21 cellular contexts compared by ENCODE assay signal in the genomic region with DNA sequence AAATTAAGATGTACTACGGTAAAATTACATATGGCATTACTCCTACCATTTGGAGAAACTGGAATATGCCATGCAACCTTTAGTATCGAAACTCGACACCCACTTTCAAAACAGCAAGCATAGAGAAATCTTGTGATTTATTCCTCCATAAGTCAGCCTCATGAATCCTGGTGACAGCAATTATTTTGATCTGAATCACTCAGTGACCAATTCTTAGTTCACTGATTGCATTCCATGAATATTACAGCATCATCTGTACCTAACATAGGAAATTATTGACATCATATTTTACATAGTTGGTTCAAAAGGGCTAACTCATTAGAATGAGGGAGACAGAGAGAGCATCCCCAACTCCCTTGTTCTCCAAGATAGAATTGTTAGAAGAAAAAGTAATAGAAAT.
DNase-seq lines count a peak whose midpoint lies in the region; ATAC-seq and TF ChIP-seq lines count a peak whose summit lies in the region.
"Had no signal": no experiment of that assay in that cellular context is flagged by ENCODE, and none has a peak within 500 bp of the region (broad histone marks: within the 10 kb centered on the region; RNA-seq: fewer than 3 reads in every experiment).

No MANE protein-coding gene starts in this region.

- intact Hi-C loops in IMR-90 (cut with micrococcal nuclease): no loop called here
- intact Hi-C loops in testis (cut with DNase I; ENCODE audit: low total_unique reads): no loop called here
- intact Hi-C loops in heart left ventricle (cut with DNase I): loop anchor here in 1 of 10 donors (5.0 kb wide), 1 partner anchor 378 kb away; no protein-coding TSS in a partner anchor

- no peak overlapping the region for H3K23ac ChIP-seq in IMR-90 (ENCODE audit: low read depth, low read length)

- H3K27ac ChIP-seq in IMR-90 (ENCODE audit: insufficient read depth, low read length) (no peak overlapping the region), brain microvascular endothelial cell (peak overlapping the region; percentile 65), testis (no peak overlapping the region), heart left ventricle (no peak overlapping the region), tibial nerve (peak overlapping the region in 1 of 4 donors; percentile 9)
- H3K27ac ChIP-seq: neutrophil had no signal

- no TSS peak for BruUV-seq in IMR-90 (replicated peaks; lab: Mats Ljungman, UMichigan)

- no peak overlapping the region for H2BK20ac ChIP-seq in IMR-90 (ENCODE audit: low read depth, low read length)

- no peak overlapping the region for H3K4me3 ChIP-seq in IMR-90 (ENCODE audit: insufficient read depth, low read depth, low read length)
- no peak overlapping the region for H3K4me3 ChIP-seq in brain microvascular endothelial cell (ENCODE audit: low read depth, low read length)
- no peak overlapping the region for H3K4me3 ChIP-seq in testis
- no peak overlapping the region for H3K4me3 ChIP-seq in heart left ventricle
- H3K4me3 ChIP-seq in tibial nerve: no peak overlapping the region

- dilution Hi-C loops in IMR-90 (cut with HindIII; ENCODE audit: low sequenced_read_pairs, unreplicated experiment): no loop called here

- H2AK5ac ChIP-seq in IMR-90 (ENCODE audit: low read depth, low read length): no peak overlapping the region

- no peak overlapping the region for H2BK15ac ChIP-seq in IMR-90 (ENCODE audit: low read depth, low read length)

- no peak overlapping the region for H2BK120ac ChIP-seq in IMR-90 (ENCODE audit: low read depth, low read length)

- no peaks in the 10 kb centered on the region for H3K27me3 ChIP-seq in IMR-90 (ENCODE audit: control insufficient read depth, insufficient read depth, low read length)
- no peaks in the 10 kb centered on the region for H3K27me3 ChIP-seq in brain microvascular endothelial cell (replicated peaks)
- H3K27me3 ChIP-seq in testis: no peaks in the 10 kb centered on the region
- no peaks in the 10 kb centered on the region for H3K27me3 ChIP-seq in heart left ventricle
- H3K27me3 ChIP-seq in tibial nerve: no peaks in the 10 kb centered on the region
- H3K27me3 ChIP-seq: neutrophil had no signal

- no peak overlapping the region for H3K4ac ChIP-seq in IMR-90 (ENCODE audit: low read depth, low read length)

- H4K8ac ChIP-seq in IMR-90 (ENCODE audit: low read depth in 2 of 2, low read length in 2 of 2): no peak overlapping the region

- peak; percentile 13 for DNase-seq in Daoy (ENCODE audit: low read depth)
- peak; percentile 68 for DNase-seq in IMR-90
- peak; percentile 48 for DNase-seq in brain microvascular endothelial cell
- peak; percentile 61 for DNase-seq in kidney glomerular epithelial cell (lab: John Stamatoyannopoulos, UW)
- DNase-seq in testis: no peak
- DNase-seq in heart left ventricle: no peak
- no peak for DNase-seq in tibial nerve (ENCODE audit: low spot score in 2 of 2)
- no peak for DNase-seq in SHP77 treated with DMSO at 0.1 percent for 48 hours (lab: John Stamatoyannopoulos, UW)
- DNase-seq: activated CD4-positive, alpha-beta T cell treated with anti-CD3 and anti-CD28 coated beads, Interleukin-2, amount 50 U/mL, for 1 hour; activated gamma-delta T cell treated with Interleukin-2 at 50 U/mL for 16 hours; anterior cingulate cortex; H7; Karpas-422; left ventricle myocardium superior; NCI-H1417 treated with DMSO at 0.1 percent for 48 hours; right cardiac atrium; stimulated activated naive CD4-positive, alpha-beta T cell treated with Interleukin-2 at 50 U/mL for 16 hours; T-cell; trophoblast cell had no signal

- TF ChIP-seq CTCF in IMR-90 (conservative IDR thresholded peaks at IDR 0.05; ENCODE audit: low read depth, low read length): no peak
- TF ChIP-seq CTCF in brain microvascular endothelial cell (IDR thresholded peaks at IDR 0.05; ENCODE audit: low read depth, low read length, missing control alignments): no peak
- TF ChIP-seq CTCF in testis (IDR thresholded peaks at IDR 0.05): no peak
- TF ChIP-seq CTCF in heart left ventricle (IDR thresholded peaks at IDR 0.05): no peak
- TF ChIP-seq CTCF in tibial nerve (IDR thresholded peaks at IDR 0.05): no peak

- peak overlapping the region; percentile 50 for H2BK5ac ChIP-seq in IMR-90 (ENCODE audit: low read depth, low read length, poor library complexity, severe bottlenecking)

- H3K9me3 ChIP-seq in IMR-90 (ENCODE audit: control insufficient read depth, insufficient read depth, low read length) (no peaks in the 10 kb centered on the region), testis (no peaks in the 10 kb centered on the region), heart left ventricle (no peaks in the 10 kb centered on the region), tibial nerve (no peaks in the 10 kb centered on the region)
- H3K9me3 ChIP-seq: neutrophil had no signal

- H3K4me1 ChIP-seq in IMR-90 (ENCODE audit: control insufficient read depth, insufficient read depth, low read length) (no peaks in the 10 kb centered on the region), testis (peaks cover 2% of the 10 kb centered on the region), heart left ventricle (peaks cover 0 to 15% (median 0%) of the 10 kb centered on the region in 12 donors), tibial nerve (peaks cover 0 to 7% (median 0%) of the 10 kb centered on the region in 4 donors)

- H3K18ac ChIP-seq in IMR-90 (ENCODE audit: low read depth, low read length): no peak overlapping the region

- no peaks in the 10 kb centered on the region for H3K79me1 ChIP-seq in IMR-90 (ENCODE audit: low read depth in 1 of 2, low read length in 2 of 2)

- no peak for TF ChIP-seq POLR2A in IMR-90 (IDR thresholded peaks at IDR 0.05; ENCODE audit: low read depth, low read length)
- TF ChIP-seq POLR2A in testis (IDR thresholded peaks at IDR 0.05): no peak
- TF ChIP-seq POLR2A in heart left ventricle (IDR thresholded peaks at IDR 0.05): no peak
- no peak for TF ChIP-seq POLR2A in tibial nerve (IDR thresholded peaks at IDR 0.05)

- TF ChIP-seq RAD21 in IMR-90 (IDR thresholded peaks at IDR 0.05; ENCODE audit: low read length): no peak

- CTCF ChIA-PET in IMR-90 (lab: Yijun Ruan, JAX): interaction anchor here (1.8 kb wide), 1 partner anchor 13 kb away, joined by 5 read pairs; no protein-coding TSS in a partner anchor

- ATAC-seq in IMR-90 (ENCODE audit: low read depth) (peak; percentile 73), heart left ventricle (no peak)
- ATAC-seq: left ventricle myocardium superior, Panc1, right cardiac atrium, T-cell had no signal

- no CpG with 5 or more reads among the region's 3 CpGs for WGBS in IMR-90 (ENCODE audit: extremely low coverage in 2 of 2, insufficient read length in 1 of 2), 2 experiments
- 81 to 83% methylated on average over 3 of the region's 3 CpGs for WGBS in testis, 2 donors
- WGBS in heart left ventricle, 4 donors: 87 to 91% (median 90%) methylated on average over 3 of the region's 3 CpGs
- WGBS in tibial nerve, 2 donors: 45 to 48% methylated on average over 3 of the region's 3 CpGs

- H3K9ac ChIP-seq in IMR-90 (ENCODE audit: low read depth, low read length): no peak overlapping the region

- no peak for TF ChIP-seq EP300 in tibial nerve (IDR thresholded peaks at IDR 0.05)

- no peak overlapping the region for H4K91ac ChIP-seq in IMR-90 (ENCODE audit: insufficient read depth, low read depth, low read length)

- H4K5ac ChIP-seq in IMR-90 (ENCODE audit: low read depth, low read length): no peak overlapping the region

- in situ Hi-C loops in IMR-90 (cut with MboI; ENCODE audit: low sequenced_read_pairs): loop anchor here (10.0 to 25.0 kb wide), 2 partner anchors 625 to 1393 kb away; no protein-coding TSS in a partner anchor
- in situ Hi-C loops in brain microvascular endothelial cell (cut with HindIII; ENCODE audit: low pct_ligation_motif_present, low sequenced_read_pairs): no loop called here

- peak overlapping the region; percentile 10; the same call in 1 of the 2 replicates for H3K4me2 ChIP-seq in IMR-90 (ENCODE audit: low read depth, low read length)

- H2AK9ac ChIP-seq in IMR-90 (replicated peaks; ENCODE audit: low read depth, low read length, poor library complexity): no peak overlapping the region

- no peak overlapping the region for H2AFZ ChIP-seq in IMR-90 (replicated peaks; ENCODE audit: low read length, poor library complexity)

- H3K36me3 ChIP-seq in IMR-90 (ENCODE audit: control insufficient read depth, insufficient read depth, low read length) (no peaks in the 10 kb centered on the region), brain microvascular endothelial cell (replicated peaks) (no peaks in the 10 kb centered on the region), testis (ENCODE audit: low read depth, missing control alignments) (no peaks in the 10 kb centered on the region), heart left ventricle (no peaks in the 10 kb centered on the region), tibial nerve (no peaks in the 10 kb centered on the region)
- H3K36me3 ChIP-seq: neutrophil had no signal

- H3K14ac ChIP-seq in IMR-90 (replicated peaks; ENCODE audit: low read depth, low read length): no peak overlapping the region

- POLR2A ChIA-PET in IMR-90 (lab: Charles Lee; ENCODE audit: unreplicated experiment): no interaction called here

- no peaks in the 10 kb centered on the region for H4K20me1 ChIP-seq in IMR-90 (ENCODE audit: insufficient read depth, low read length)

- H3K56ac ChIP-seq in IMR-90 (ENCODE audit: extremely low read depth, insufficient read depth, low read length): no peak overlapping the region

- no peaks in the 10 kb centered on the region for H3K9me1 ChIP-seq in IMR-90 (ENCODE audit: insufficient read depth, low read length)

TF ChIP-seq in IMR-90, 13 proteins besides CTCF, POLR2A, EP300 and RAD21 (continues in another document):
- TF ChIP-seq RFX5 (IDR thresholded peaks at IDR 0.05; ENCODE audit: low read depth, low read length): no peak
- no peak for TF ChIP-seq MAZ (IDR thresholded peaks at IDR 0.05; ENCODE audit: borderline replicate concordance, low read depth, low read length)
- TF ChIP-seq, protein P1, sequence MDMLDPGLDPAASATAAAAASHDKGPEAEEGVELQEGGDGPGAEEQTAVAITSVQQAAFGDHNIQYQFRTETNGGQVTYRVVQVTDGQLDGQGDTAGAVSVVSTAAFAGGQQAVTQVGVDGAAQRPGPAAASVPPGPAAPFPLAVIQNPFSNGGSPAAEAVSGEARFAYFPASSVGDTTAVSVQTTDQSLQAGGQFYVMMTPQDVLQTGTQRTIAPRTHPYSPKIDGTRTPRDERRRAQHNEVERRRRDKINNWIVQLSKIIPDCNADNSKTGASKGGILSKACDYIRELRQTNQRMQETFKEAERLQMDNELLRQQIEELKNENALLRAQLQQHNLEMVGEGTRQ (IDR thresholded peaks at IDR 0.05; ENCODE audit: low read depth, low read length): no peak
- TF ChIP-seq, protein P2, sequence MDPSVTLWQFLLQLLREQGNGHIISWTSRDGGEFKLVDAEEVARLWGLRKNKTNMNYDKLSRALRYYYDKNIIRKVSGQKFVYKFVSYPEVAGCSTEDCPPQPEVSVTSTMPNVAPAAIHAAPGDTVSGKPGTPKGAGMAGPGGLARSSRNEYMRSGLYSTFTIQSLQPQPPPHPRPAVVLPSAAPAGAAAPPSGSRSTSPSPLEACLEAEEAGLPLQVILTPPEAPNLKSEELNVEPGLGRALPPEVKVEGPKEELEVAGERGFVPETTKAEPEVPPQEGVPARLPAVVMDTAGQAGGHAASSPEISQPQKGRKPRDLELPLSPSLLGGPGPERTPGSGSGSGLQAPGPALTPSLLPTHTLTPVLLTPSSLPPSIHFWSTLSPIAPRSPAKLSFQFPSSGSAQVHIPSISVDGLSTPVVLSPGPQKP (IDR thresholded peaks at IDR 0.05; ENCODE audit: borderline replicate concordance, low read depth, low read length): no peak

Comparison
In these comparisons a context has a peak if more than half of its experiments do, and no peak if none do; other contexts are left out.
1. DNase-seq: peak in Daoy (single experiment), IMR-90 (single experiment), brain microvascular endothelial cell (single experiment) and kidney glomerular epithelial cell (single experiment); none in testis (single experiment), heart left ventricle (0 of 5), tibial nerve (0 of 2) and SHP77 treated with DMSO at 0.1 percent for 48 hours (single experiment).